ENCODE assay signal across 10 cellular contexts in genomic region chr11:18479063-18479462, GRCh38. TPM values are rescaled to one million over a fixed set of nuclear protein-coding genes. Genes with fewer than 3 reads are reported as not detected.
"Had no signal": no experiment of that assay in that cellular context is flagged by ENCODE, and none has a peak within 500 bp of the region (broad histone marks: within the 10 kb centered on the region; RNA-seq: fewer than 3 reads in every experiment).

No MANE protein-coding gene starts in this region.

- FAIRE-seq: H1, H54 had no signal

- ATAC-seq: GM23338 had no signal

- H2AFZ ChIP-seq: GM23338 had no signal

- H3K4me3 ChIP-seq: GM23338 had no signal

- H3K4me2 ChIP-seq: GM23338 had no signal

- DNase-seq: H9, HCEC 1CT, HFFc6, IMR-90, KBM-7 had no signal

- H3K27ac ChIP-seq: HL-60 had no signal

RNA-seq across cellular contexts. Expression of gene LDHAL6A, which starts 23.4 kb away (rescaled TPM):
- total RNA-seq: H1, H9, HFFc6, HT1080, IMR-90 had no signal
- polyA plus RNA-seq: H1, IMR-90 had no signal
